17 cellular contexts compared by ENCODE assay signal in genomic region chrX:104330966-104331365, GRCh38.
A peak's percentile ranks its signal among the peaks of the same experiment; 100 is the strongest.
DNase-seq lines count a peak whose midpoint lies in the region; ATAC-seq and TF ChIP-seq lines count a peak whose summit lies in the region.
"Had no signal": no experiment of that assay in that cellular context is flagged by ENCODE, and none has a peak within 500 bp of the region (broad histone marks: within the 10 kb centered on the region; RNA-seq: fewer than 3 reads in every experiment).

No MANE protein-coding gene starts in this region.

- no peak for TF ChIP-seq POLR2A in GM18505 (IDR thresholded peaks at IDR 0.05; ENCODE audit: borderline replicate concordance, extremely low read depth, insufficient read depth, insufficient read length)

- H3K4me1 Mint-ChIP-seq in stimulated activated naive B cell treated with anti-CD40 and anti-IgM and Interleukin-4, amounts not matched to agents 10 μg/mL and 1 μg/mL and 100 μg/mL, for 72 hours: no peaks in the 10 kb centered on the region
- H3K4me1 Mint-ChIP-seq: natural killer cell had no signal

- peak; percentile 26 for DNase-seq in 8988T
- peak; percentile 85 for DNase-seq in HCEC 1CT
- peak; percentile 56 for DNase-seq in amniotic epithelial cell (ENCODE audit: low read depth)
- peak; percentile 80 for DNase-seq in fibroblast of villous mesenchyme (ENCODE audit: low read depth)
- no peak for DNase-seq in MG63
- DNase-seq in NCI-H2081 treated with DMSO at 0.1 percent for 48 hours (lab: John Stamatoyannopoulos, UW): no peak
- DNase-seq in stimulated activated naive B cell treated with anti-CD40 and anti-IgM and Interleukin-4, amounts not matched to agents 10 μg/mL and 1 μg/mL and 100 μg/mL, for 72 hours: no peak
- DNase-seq: activated CD4-positive, CD25-positive, alpha-beta regulatory T cell treated with anti-CD3 and anti-CD28 coated beads, Interleukin-2, amount 50 U/mL, for 72 hours; activated gamma-delta T cell treated with Interleukin-2 at 50 U/mL for 16 hours; natural killer cell; NCI-H187; NCI-H446 treated with DMSO at 0.1 percent for 48 hours; SIG-M5; stimulated activated naive CD8-positive, alpha-beta T cell treated with anti-CD3 and anti-CD28 coated beads, Interleukin-15, Interleukin-2, amounts not matched to agents 100 U/mL and 50 U/mL, for 24 hours had no signal

- H3K4me3 Mint-ChIP-seq in stimulated activated naive B cell treated with anti-CD40 and anti-IgM and Interleukin-4, amounts not matched to agents 10 μg/mL and 1 μg/mL and 100 μg/mL, for 72 hours: no peak overlapping the region
- H3K4me3 Mint-ChIP-seq: natural killer cell; T-helper 2 cell treated with Interferon-gamma antibody and Interleukin-4, amounts not matched to agents 5 μg/mL and 100 μg/mL, for 36 hours had no signal

- TF ChIP-seq CTCF in fibroblast of villous mesenchyme (IDR thresholded peaks at IDR 0.05; ENCODE audit: insufficient read depth, low read depth, low read length): no peak

- no peaks in the 10 kb centered on the region for H3K36me3 ChIP-seq in MG63
- H3K36me3 ChIP-seq: ascending aorta had no signal

- H3K36me3 Mint-ChIP-seq in stimulated activated naive B cell treated with anti-CD40 and anti-IgM and Interleukin-4, amounts not matched to agents 10 μg/mL and 1 μg/mL and 100 μg/mL, for 72 hours: no peaks in the 10 kb centered on the region
- H3K36me3 Mint-ChIP-seq: natural killer cell had no signal

- H3K27ac Mint-ChIP-seq in stimulated activated naive B cell treated with anti-CD40 and anti-IgM and Interleukin-4, amounts not matched to agents 10 μg/mL and 1 μg/mL and 100 μg/mL, for 72 hours: no peak overlapping the region
- H3K27ac Mint-ChIP-seq: natural killer cell; T-helper 2 cell treated with Interferon-gamma antibody and Interleukin-4, amounts not matched to agents 5 μg/mL and 100 μg/mL, for 36 hours had no signal

- ATAC-seq in GM18505 (IDR thresholded peaks at IDR 0.05; ENCODE audit: unreplicated experiment): no peak
- ATAC-seq in stimulated activated naive B cell treated with anti-CD40 and anti-IgM and Interleukin-4, amounts not matched to agents 10 μg/mL and 1 μg/mL and 100 μg/mL, for 72 hours (replicated peaks): no peak
- ATAC-seq: natural killer cell; stimulated activated naive CD8-positive, alpha-beta T cell treated with anti-CD3 and anti-CD28 coated beads, Interleukin-15, Interleukin-2, amounts not matched to agents 100 U/mL and 50 U/mL, for 24 hours had no signal

- peaks cover 0 to 2% of the 10 kb centered on the region in 2 donors for H3K9me3 Mint-ChIP-seq in stimulated activated naive B cell treated with anti-CD40 and anti-IgM and Interleukin-4, amounts not matched to agents 10 μg/mL and 1 μg/mL and 100 μg/mL, for 72 hours
- H3K9me3 Mint-ChIP-seq: natural killer cell; T-helper 2 cell treated with Interferon-gamma antibody and Interleukin-4, amounts not matched to agents 5 μg/mL and 100 μg/mL, for 36 hours had no signal

- H3K4me3 ChIP-seq in fibroblast of villous mesenchyme (ENCODE audit: low read depth, low read length): no peak overlapping the region
- H3K4me3 ChIP-seq in MG63: no peak overlapping the region
- H3K4me3 ChIP-seq: ascending aorta had no signal

- no peaks in the 10 kb centered on the region for H3K9me3 ChIP-seq in MG63
- H3K9me3 ChIP-seq: ascending aorta had no signal

- no peaks in the 10 kb centered on the region for H3K27me3 ChIP-seq in MG63
- H3K27me3 ChIP-seq: ascending aorta had no signal

- no peaks in the 10 kb centered on the region for H3K27me3 Mint-ChIP-seq in stimulated activated naive B cell treated with anti-CD40 and anti-IgM and Interleukin-4, amounts not matched to agents 10 μg/mL and 1 μg/mL and 100 μg/mL, for 72 hours

Comparison
In these comparisons a context has a peak if more than half of its experiments do, and no peak if none do; other contexts are left out.
1. DNase-seq: peak in 8988T (single experiment), HCEC 1CT (single experiment), amniotic epithelial cell (single experiment) and fibroblast of villous mesenchyme (single experiment); none in MG63 (single experiment), NCI-H2081 treated with DMSO at 0.1 percent for 48 hours (single experiment) and stimulated activated naive B cell treated with anti-CD40 and anti-IgM and Interleukin-4, amounts not matched to agents 10 μg/mL and 1 μg/mL and 100 μg/mL, for 72 hours (single experiment).